ENCODE assay signal across 1 cellular context in genomic region chr7:134442441-134443220, GRCh38.
TF ChIP-seq lines count a peak whose summit lies in the region.

No MANE protein-coding gene starts in this region.

TF ChIP-seq in K562, 482 proteins besides CTCF, POLR2A, EP300 and RAD21:
- TF ChIP-seq GATA2 (CRISPR knock-in tag; IDR thresholded peaks at IDR 0.05) (no peak), ZNF184 (CRISPR knock-in tag; IDR thresholded peaks at IDR 0.05) (0 out of 2 replicates have a peak, but pooled peaks have one; percentile 20)
